2 cellular contexts compared by ENCODE assay signal in genomic region chr9:38670542-38671371, GRCh38.
A peak's percentile ranks its signal among the peaks of the same experiment; 100 is the strongest.
TF ChIP-seq lines count a peak whose summit lies in the region.

No MANE protein-coding gene starts in this region.

TF ChIP-seq in HEK293T, 16 proteins besides CTCF, POLR2A, EP300 and RAD21:
- TF ChIP-seq ARNT (IDR thresholded peaks at IDR 0.05) (no peak), PKNOX1 (IDR thresholded peaks at IDR 0.05) (peak; percentile 73)
TF ChIP-seq in HEK293T: peak in this region for 1.

TF ChIP-seq in H1, 55 proteins besides CTCF, POLR2A, EP300 and RAD21:
- TF ChIP-seq CEBPB (IDR thresholded peaks at IDR 0.05; ENCODE audit: low read depth, low read length) (no peak), TEAD4 (IDR thresholded peaks at IDR 0.05; ENCODE audit: low read depth, low read length) (no peak), BACH1 (IDR thresholded peaks at IDR 0.05; ENCODE audit: low read length) (no peak), SAP30 (IDR thresholded peaks at IDR 0.05; ENCODE audit: insufficient read depth, insufficient replicate concordance, low read length) (no peak), KDM4A (IDR thresholded peaks at IDR 0.05; ENCODE audit: low read depth, low read length, severe bottlenecking) (no peak), KDM5A (IDR thresholded peaks at IDR 0.05; ENCODE audit: low read length) (no peak), CHD2 (IDR thresholded peaks at IDR 0.05; ENCODE audit: low read length) (no peak), EGR1 (IDR thresholded peaks at IDR 0.05; ENCODE audit: borderline replicate concordance, low read depth, low read length) (no peak), CREB1 (IDR thresholded peaks at IDR 0.05) (no peak), SRF (IDR thresholded peaks at IDR 0.05; ENCODE audit: low read depth, low read length) (no peak), JUND (IDR thresholded peaks at IDR 0.05; ENCODE audit: low read length) (no peak), CTBP2 (IDR thresholded peaks at IDR 0.05; ENCODE audit: borderline replicate concordance, insufficient read depth, insufficient read length, low read length) (no peak), KDM1A (IDR thresholded peaks at IDR 0.05; ENCODE audit: borderline replicate concordance, low read length) (no peak), PHF8 (conservative IDR thresholded peaks at IDR 0.05; ENCODE audit: low read depth, low read length) (no peak), CBX5 (IDR thresholded peaks at IDR 0.05; ENCODE audit: low read depth, low read length) (no peak), CHD1 (IDR thresholded peaks at IDR 0.05; ENCODE audit: low read depth, low read length) (no peak), JUN (IDR thresholded peaks at IDR 0.05; ENCODE audit: low read depth, low read length) (no peak), POLR2AphosphoS5 (IDR thresholded peaks at IDR 0.05; ENCODE audit: low read depth, low read length) (no peak)
- TF ChIP-seq, protein P1, sequence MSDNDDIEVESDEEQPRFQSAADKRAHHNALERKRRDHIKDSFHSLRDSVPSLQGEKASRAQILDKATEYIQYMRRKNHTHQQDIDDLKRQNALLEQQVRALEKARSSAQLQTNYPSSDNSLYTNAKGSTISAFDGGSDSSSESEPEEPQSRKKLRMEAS (IDR thresholded peaks at IDR 0.05), result no peak
